1 cellular context compared by ENCODE assay signal in genomic region chr11:27329867-27330632, GRCh38.
TF ChIP-seq lines count a peak whose summit lies in the region.

No MANE protein-coding gene starts in this region.

TF ChIP-seq in GM12878, 131 proteins besides CTCF, POLR2A, EP300 and RAD21 (continued from another document):
- no peak for TF ChIP-seq ZBTB11 (CRISPR knock-in tag; IDR thresholded peaks at IDR 0.05)
